1 cellular context compared by ENCODE assay signal in the genomic region with DNA sequence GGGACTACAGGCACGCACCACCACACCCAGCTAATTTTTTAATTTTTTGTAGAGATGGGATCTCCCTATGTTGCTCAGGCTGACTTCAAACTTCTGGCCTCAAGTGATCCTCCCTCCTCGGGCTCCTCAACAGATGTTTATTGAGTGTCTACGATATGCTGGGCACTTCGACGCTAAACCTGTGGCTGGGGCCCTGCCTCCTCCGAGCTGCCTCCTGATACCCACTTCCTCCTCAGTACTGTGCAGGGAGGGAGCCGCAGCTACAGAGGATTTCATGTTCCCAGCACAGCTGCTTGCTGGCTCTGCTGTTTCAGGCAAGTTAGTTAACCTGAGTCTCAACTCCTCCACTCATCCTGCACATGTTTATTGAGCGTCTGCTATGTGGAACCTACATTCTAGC.
TF ChIP-seq lines count a peak whose summit lies in the region.

No MANE protein-coding gene starts in this region.

TF ChIP-seq in K562, 482 proteins besides CTCF, POLR2A, EP300 and RAD21:
- TF ChIP-seq ZNF197 (CRISPR knock-in tag; IDR thresholded peaks at IDR 0.05; ENCODE audit: low read depth) = no peak
- TF ChIP-seq, protein P1, sequence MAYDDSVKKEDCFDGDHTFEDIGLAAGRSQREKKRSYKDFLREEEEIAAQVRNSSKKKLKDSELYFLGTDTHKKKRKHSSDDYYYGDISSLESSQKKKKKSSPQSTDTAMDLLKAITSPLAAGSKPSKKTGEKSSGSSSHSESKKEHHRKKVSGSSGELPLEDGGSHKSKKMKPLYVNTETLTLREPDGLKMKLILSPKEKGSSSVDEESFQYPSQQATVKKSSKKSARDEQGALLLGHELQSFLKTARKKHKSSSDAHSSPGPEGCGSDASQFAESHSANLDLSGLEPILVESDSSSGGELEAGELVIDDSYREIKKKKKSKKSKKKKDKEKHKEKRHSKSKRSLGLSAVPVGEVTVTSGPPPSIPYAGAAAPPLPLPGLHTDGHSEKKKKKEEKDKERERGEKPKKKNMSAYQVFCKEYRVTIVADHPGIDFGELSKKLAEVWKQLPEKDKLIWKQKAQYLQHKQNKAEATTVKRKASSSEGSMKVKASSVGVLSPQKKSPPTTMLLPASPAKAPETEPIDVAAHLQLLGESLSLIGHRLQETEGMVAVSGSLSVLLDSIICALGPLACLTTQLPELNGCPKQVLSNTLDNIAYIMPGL (CRISPR knock-in tag; IDR thresholded peaks at IDR 0.05) = peak; percentile 42; the same call in 1 of the 2 replicates
